Comparison of ENCODE assay signal across 21 cellular contexts in genomic region chr12:40834321-40834720, GRCh38.
"Had no signal": no experiment of that assay in that cellular context is flagged by ENCODE, and none has a peak within 500 bp of the region (broad histone marks: within the 10 kb centered on the region; RNA-seq: fewer than 3 reads in every experiment).

No MANE protein-coding gene starts in this region.

- H3K27ac ChIP-seq: epithelial cell of prostate, esophagus muscularis mucosa, gastrocnemius medialis, heart right ventricle, neutrophil, psoas muscle, right lobe of liver, tibial artery, upper lobe of left lung, uterus had no signal

- H3K27me3 Mint-ChIP-seq: naive thymus-derived CD4-positive, alpha-beta T cell; stimulated activated memory B cell treated with anti-CD40 and anti-IgM and Interleukin-4, amounts not matched to agents 10 μg/mL and 1 μg/mL and 100 μg/mL, for 72 hours; stimulated activated naive CD8-positive, alpha-beta T cell treated with anti-CD3 and anti-CD28 coated beads, Interleukin-15, Interleukin-2, amounts not matched to agents 100 ng/mL and 50 ng/mL, for 24 hours had no signal

- H3K36me3 ChIP-seq: esophagus muscularis mucosa, gastrocnemius medialis, heart right ventricle, neutrophil, right lobe of liver, tibial artery, upper lobe of left lung, uterus had no signal

- H3K9me3 ChIP-seq: esophagus muscularis mucosa, gastrocnemius medialis, neutrophil, psoas muscle, right lobe of liver, tibial artery, upper lobe of left lung, uterus had no signal

- H3K36me3 Mint-ChIP-seq: naive thymus-derived CD4-positive, alpha-beta T cell; stimulated activated memory B cell treated with anti-CD40 and anti-IgM and Interleukin-4, amounts not matched to agents 10 μg/mL and 1 μg/mL and 100 μg/mL, for 72 hours had no signal

- H3K9me3 Mint-ChIP-seq: stimulated activated memory B cell treated with anti-CD40 and anti-IgM and Interleukin-4, amounts not matched to agents 10 μg/mL and 1 μg/mL and 100 μg/mL, for 72 hours; stimulated activated naive CD8-positive, alpha-beta T cell treated with anti-CD3 and anti-CD28 coated beads, Interleukin-15, Interleukin-2, amounts not matched to agents 100 ng/mL and 50 ng/mL, for 24 hours had no signal

- H3K4me3 Mint-ChIP-seq: naive thymus-derived CD4-positive, alpha-beta T cell; nephron progenitor cell; stimulated activated memory B cell treated with anti-CD40 and anti-IgM and Interleukin-4, amounts not matched to agents 10 μg/mL and 1 μg/mL and 100 μg/mL, for 72 hours; stimulated activated naive CD8-positive, alpha-beta T cell treated with anti-CD3 and anti-CD28 coated beads, Interleukin-15, Interleukin-2, amounts not matched to agents 100 ng/mL and 50 ng/mL, for 24 hours had no signal

- H3K27ac Mint-ChIP-seq: naive thymus-derived CD4-positive, alpha-beta T cell; nephron progenitor cell; stimulated activated memory B cell treated with anti-CD40 and anti-IgM and Interleukin-4, amounts not matched to agents 10 μg/mL and 1 μg/mL and 100 μg/mL, for 72 hours; stimulated activated naive CD8-positive, alpha-beta T cell treated with anti-CD3 and anti-CD28 coated beads, Interleukin-15, Interleukin-2, amounts not matched to agents 100 ng/mL and 50 ng/mL, for 24 hours had no signal

- H3K4me1 ChIP-seq: gastrocnemius medialis, heart right ventricle, psoas muscle, right lobe of liver, tibial artery, upper lobe of left lung, uterus had no signal

- DNase-seq: effector memory CD4-positive, alpha-beta T cell; gastrocnemius medialis; heart right ventricle; hypothalamus; kidney glomerular epithelial cell; mammary epithelial cell; naive thymus-derived CD4-positive, alpha-beta T cell; nephron progenitor cell; psoas muscle; retina; right lobe of liver; stimulated activated CD4-positive, alpha-beta T cell treated with anti-CD3 and anti-CD28 coated beads, Interleukin-4, amount 100 ng/mL, for 1 hour; tibial artery; upper lobe of left lung; uterus had no signal

- H3K4me1 Mint-ChIP-seq: naive thymus-derived CD4-positive, alpha-beta T cell; stimulated activated memory B cell treated with anti-CD40 and anti-IgM and Interleukin-4, amounts not matched to agents 10 μg/mL and 1 μg/mL and 100 μg/mL, for 72 hours had no signal

- H3K4me3 ChIP-seq: dorsolateral prefrontal cortex, esophagus muscularis mucosa, gastrocnemius medialis, heart right ventricle, psoas muscle, right lobe of liver, tibial artery, upper lobe of left lung, uterus had no signal

- H3K27me3 ChIP-seq: esophagus muscularis mucosa, gastrocnemius medialis, heart right ventricle, neutrophil, right lobe of liver, tibial artery, upper lobe of left lung, uterus had no signal
